Comparison of ENCODE assay signal across 11 cellular contexts in genomic region chr20:51731771-51732453, GRCh38. TPM values are rescaled to one million over a fixed set of nuclear protein-coding genes. Genes with fewer than 3 reads are reported as not detected.
DNase-seq lines count a peak whose midpoint lies in the region; ATAC-seq and TF ChIP-seq lines count a peak whose summit lies in the region.
"Had no signal": no experiment of that assay in that cellular context is flagged by ENCODE, and none has a peak within 500 bp of the region (broad histone marks: within the 10 kb centered on the region; RNA-seq: fewer than 3 reads in every experiment).

No MANE protein-coding gene starts in this region.

- H3K27me3 ChIP-seq in Caco-2 (replicated peaks; ENCODE audit: control insufficient read depth, insufficient read depth, low read length) (no peaks in the 10 kb centered on the region), heart right ventricle (no peaks in the 10 kb centered on the region), GM23338 (ENCODE audit: insufficient read depth) (no peaks in the 10 kb centered on the region)
- no peaks in the 10 kb centered on the region for H3K27me3 ChIP-seq in effector memory CD4-positive, alpha-beta T cell (replicated peaks; ENCODE audit: control insufficient read depth, insufficient read depth, low read length, poor library complexity, severe bottlenecking)

- no peak overlapping the region for H2AFZ ChIP-seq in GM23338

- no peaks in the 10 kb centered on the region for H3F3A ChIP-seq in GM23338 (replicated peaks; ENCODE audit: low read depth)

- no peak for TF ChIP-seq CTCF in Caco-2 (IDR thresholded peaks at IDR 0.05; ENCODE audit: insufficient read depth in 1 of 2, low read depth in 1 of 2, low read length in 1 of 2, severe bottlenecking in 1 of 2, unreplicated experiment in 1 of 2)
- TF ChIP-seq CTCF in heart right ventricle (IDR thresholded peaks at IDR 0.05): no peak
- TF ChIP-seq CTCF in lower leg skin (IDR thresholded peaks at IDR 0.05): no peak
- TF ChIP-seq CTCF in GM23338 (conservative IDR thresholded peaks at IDR 0.05; ENCODE audit: low read depth in 2 of 2): peak in 1 of 2 experiments; percentile 8; a peak in 1 of 4 replicates

- 42 to 51% methylated on average over 17 of the region's 17 CpGs for WGBS in heart right ventricle, 2 donors
- 49 to 61% methylated on average over 16 to 17 of the region's 17 CpGs for WGBS in lower leg skin, 2 donors

- BruUV-seq in Caco-2 (replicated peaks; lab: Mats Ljungman, UMichigan): no TSS peak

- no peaks in the 10 kb centered on the region for H4K20me1 ChIP-seq in GM23338 (replicated peaks; ENCODE audit: insufficient read depth)

- H3K4me1 Mint-ChIP-seq in Caco-2 (ENCODE audit: low read depth, unreplicated experiment): peaks cover 37% of the 10 kb centered on the region
- H3K4me1 Mint-ChIP-seq in GM23338: peaks cover 7% of the 10 kb centered on the region; the same call in 2 of the 3 replicates
- H3K4me1 Mint-ChIP-seq: activated naive CD8-positive, alpha-beta T cell treated with anti-CD3 and anti-CD28 coated beads, Interleukin-2, amount 10 ng/mL, durations not matched to agents 7 days and 5 days had no signal

- no peaks in the 10 kb centered on the region for H3K9me2 ChIP-seq in GM23338 (ENCODE audit: insufficient read depth)

- H3K36me3 ChIP-seq in Caco-2 (ENCODE audit: control insufficient read depth, insufficient read depth, low read length): no peaks in the 10 kb centered on the region
- no peaks in the 10 kb centered on the region for H3K36me3 ChIP-seq in heart right ventricle
- no peaks in the 10 kb centered on the region for H3K36me3 ChIP-seq in GM23338 (ENCODE audit: insufficient read depth)
- no peaks in the 10 kb centered on the region for H3K36me3 ChIP-seq in effector memory CD4-positive, alpha-beta T cell (ENCODE audit: control insufficient read depth, insufficient read depth, low read length)

- H3K27ac ChIP-seq in heart right ventricle: peak overlapping the region in 7 of 10 donors; percentile 12 to 78 (median 67)
- H3K27ac ChIP-seq in GM23338 (ENCODE audit: low read depth): no peak overlapping the region
- no peak overlapping the region for H3K27ac ChIP-seq in effector memory CD4-positive, alpha-beta T cell (ENCODE audit: insufficient read depth, low read length, poor library complexity, severe bottlenecking)

- DNase-seq in Caco-2 (no peak), heart right ventricle (peak in 1 of 2 donors; percentile 15), skeletal muscle cell (ENCODE audit: low read depth) (no peak), lower leg skin (ENCODE audit: low spot score in 2 of 2) (no peak), GM23338 (ENCODE audit: low spot score) (no peak)
- DNase-seq in activated T-cell treated with anti-CD3 and anti-CD28 coated beads, Interleukin-2, amount 50 U/mL, for 48 hours: peak; percentile 26
- DNase-seq in NK-92 treated with Interleukin-12 subunit alpha and Interleukin-12 subunit beta, amount 100 ng/mL, for 24 hours (lab: John Stamatoyannopoulos, UW): no peak
- no peak for DNase-seq in effector memory CD4-positive, alpha-beta T cell
- DNase-seq: activated naive CD8-positive, alpha-beta T cell treated with anti-CD3 and anti-CD28 coated beads, Interleukin-2, amount 10 ng/mL, durations not matched to agents 7 days and 5 days; DMS153; stimulated activated CD4-positive, alpha-beta T cell treated with anti-CD3 and anti-CD28 coated beads, Interleukin-2, amount 100 ng/mL, for 24 hours had no signal

- no peak overlapping the region for H3K4me2 ChIP-seq in GM23338

- no peak for TF ChIP-seq POLR2A in lower leg skin (IDR thresholded peaks at IDR 0.05)

- H3K4me3 Mint-ChIP-seq in Caco-2 (ENCODE audit: unreplicated experiment) (no peak overlapping the region), GM23338 (no peak overlapping the region; the same call in 2 of the 3 replicates)
- H3K4me3 Mint-ChIP-seq: activated naive CD8-positive, alpha-beta T cell treated with anti-CD3 and anti-CD28 coated beads, Interleukin-2, amount 10 ng/mL, durations not matched to agents 7 days and 5 days had no signal

- POLR2A ChIA-PET in Caco-2 (lab: Charles Lee): no interaction called here

- intact Hi-C loops in Caco-2 (cut with micrococcal nuclease; ENCODE audit: unreplicated experiment): no loop called here
- intact Hi-C loops in heart right ventricle (cut with DNase I): no loop called here
- intact Hi-C loops in lower leg skin (cut with DNase I; ENCODE audit: low total_unique reads): no loop called here

- H3K9me3 Mint-ChIP-seq in Caco-2 (ENCODE audit: unreplicated experiment): no peaks in the 10 kb centered on the region
- no peaks in the 10 kb centered on the region for H3K9me3 Mint-ChIP-seq in GM23338
- H3K9me3 Mint-ChIP-seq: activated naive CD8-positive, alpha-beta T cell treated with anti-CD3 and anti-CD28 coated beads, Interleukin-2, amount 10 ng/mL, durations not matched to agents 7 days and 5 days had no signal

- H3K4me1 ChIP-seq in Caco-2: peaks cover 20% of the 10 kb centered on the region
- H3K4me1 ChIP-seq in heart right ventricle: peaks cover 0 to 32% (median 7%) of the 10 kb centered on the region in 9 donors
- H3K4me1 ChIP-seq in GM23338 (ENCODE audit: insufficient read depth): no peaks in the 10 kb centered on the region
- H3K4me1 ChIP-seq in effector memory CD4-positive, alpha-beta T cell (ENCODE audit: control insufficient read depth, insufficient read depth, low read length, poor library complexity, severe bottlenecking): no peaks in the 10 kb centered on the region

- H3K36me3 Mint-ChIP-seq in Caco-2 (ENCODE audit: insufficient read depth, unreplicated experiment) (peaks cover 15% of the 10 kb centered on the region), GM23338 (ENCODE audit: low read depth) (no peaks in the 10 kb centered on the region)
- H3K36me3 Mint-ChIP-seq: activated naive CD8-positive, alpha-beta T cell treated with anti-CD3 and anti-CD28 coated beads, Interleukin-2, amount 10 ng/mL, durations not matched to agents 7 days and 5 days had no signal

- H3K79me2 ChIP-seq in GM23338 (replicated peaks; ENCODE audit: insufficient read depth): no peaks in the 10 kb centered on the region

- H3K9me3 ChIP-seq in Caco-2 (no peaks in the 10 kb centered on the region), heart right ventricle (no peaks in the 10 kb centered on the region)
- H3K9me3 ChIP-seq in effector memory CD4-positive, alpha-beta T cell (ENCODE audit: control insufficient read depth, low read length): no peaks in the 10 kb centered on the region

- CTCF ChIA-PET in Caco-2 (lab: Charles Lee): interaction anchor here (1.2 to 1.4 kb wide), 2 partner anchors 31 to 35 kb away, joined by 4 read pairs; no protein-coding TSS in a partner anchor

- H3K27me3 Mint-ChIP-seq in Caco-2 (ENCODE audit: insufficient read depth, unreplicated experiment) (no peaks in the 10 kb centered on the region), GM23338 (ENCODE audit: insufficient read depth, low read depth, poor library complexity) (no peaks in the 10 kb centered on the region)

- peak overlapping the region; percentile 62 for H3K27ac Mint-ChIP-seq in Caco-2 (ENCODE audit: unreplicated experiment)
- H3K27ac Mint-ChIP-seq in GM23338: no peak overlapping the region
- H3K27ac Mint-ChIP-seq: activated naive CD8-positive, alpha-beta T cell treated with anti-CD3 and anti-CD28 coated beads, Interleukin-2, amount 10 ng/mL, durations not matched to agents 7 days and 5 days had no signal

- no peak overlapping the region for H3K4me3 ChIP-seq in Caco-2 (ENCODE audit: low read depth, low read length)
- peak overlapping the region in 5 of 10 donors; percentile 7 to 29 (median 18) for H3K4me3 ChIP-seq in heart right ventricle
- peak overlapping the region; percentile 7 for H3K4me3 ChIP-seq in skeletal muscle cell (ENCODE audit: low read depth, low read length)
- H3K4me3 ChIP-seq in lower leg skin (ENCODE audit: low read depth, poor library complexity, severe bottlenecking): no peak overlapping the region
- H3K4me3 ChIP-seq in GM23338: no peak overlapping the region
- no peak overlapping the region for H3K4me3 ChIP-seq in effector memory CD4-positive, alpha-beta T cell (ENCODE audit: insufficient read depth, low read depth, low read length, poor library complexity, severe bottlenecking)

- peak in 7 of 8 donors; percentile 24 to 82 (median 54) for ATAC-seq in heart right ventricle
- ATAC-seq in GM23338: no peak

TF ChIP-seq in GM23338, 12 proteins besides CTCF, POLR2A, EP300 and RAD21 (continues in another document):
- TF ChIP-seq POLR2AphosphoS5 (IDR thresholded peaks at IDR 0.05; ENCODE audit: low read depth) (no peak), NANOG (IDR thresholded peaks at IDR 0.05; ENCODE audit: borderline replicate concordance) (no peak), STAT1 (IDR thresholded peaks at IDR 0.05; ENCODE audit: unreplicated experiment) (no peak)

RNA-seq across cellular contexts. Expression of gene ATP9A, which starts 36.3 kb away (rescaled TPM):
- total RNA-seq in Caco-2 (2022) (102 and 104 TPM in 2 replicates), heart right ventricle (10 to 100 TPM; 16.5 to 32.1 (median 27.0) TPM), lower leg skin (10 to 100 TPM; 14.1 to 23.6 (median 16.1) TPM)
- polyA plus RNA-seq in heart right ventricle (1 to 10 TPM; 3.4 to 3.9 TPM), GM23338 (2016; fragmentation: Nextera tagmentation; extraction: Ambion mirVana) (0.68 and 0.94 TPM in 2 replicates)
- 4.3 and 5.9 TPM in 2 replicates for total RNA-seq in GM23338 (2014; rRNA removed; shearing (Covaris generic))

Comparison
In these comparisons a context has a peak if more than half of its experiments do, and no peak if none do; other contexts are left out.
1. DNase-seq: peak in activated T-cell treated with anti-CD3 and anti-CD28 coated beads, Interleukin-2, amount 50 U/mL, for 48 hours (2 of 2); none in Caco-2 (0 of 2), skeletal muscle cell (single experiment), lower leg skin (0 of 2), NK-92 treated with Interleukin-12 subunit alpha and Interleukin-12 subunit beta, amount 100 ng/mL, for 24 hours (single experiment), GM23338 (single experiment) and effector memory CD4-positive, alpha-beta T cell (0 of 3).
2. H3K27ac ChIP-seq: peak in heart right ventricle (7 of 10); none in GM23338 (single experiment) and effector memory CD4-positive, alpha-beta T cell (single experiment).